Comparison of ENCODE assay signal across 19 cellular contexts in genomic region chr16:3920206-3920605, GRCh38. TPM values are rescaled to one million over a fixed set of nuclear protein-coding genes. Genes with fewer than 3 reads are reported as not detected.
DNase-seq lines count a peak whose midpoint lies in the region; ATAC-seq and TF ChIP-seq lines count a peak whose summit lies in the region.
"Had no signal": no experiment of that assay in that cellular context is flagged by ENCODE, and none has a peak within 500 bp of the region (broad histone marks: within the 10 kb centered on the region; RNA-seq: fewer than 3 reads in every experiment).

No MANE protein-coding gene starts in this region.

- H3K4me3 ChIP-seq in RWPE2 (ENCODE audit: severe bottlenecking): no peak overlapping the region
- H3K4me3 ChIP-seq in lower lobe of right lung: no peak overlapping the region
- no peak overlapping the region for H3K4me3 ChIP-seq in adrenal gland
- H3K4me3 ChIP-seq: A549, HAP-1 had no signal

- H3K27me3 Mint-ChIP-seq in activated T-cell treated with anti-CD3 and anti-CD28 coated beads, Interleukin-2, amount 50 U/mL, for 4 hours (ENCODE audit: low read depth): peaks cover 18% of the 10 kb centered on the region

- TF ChIP-seq CTCF in RWPE2 (IDR thresholded peaks at IDR 0.05; ENCODE audit: poor library complexity, severe bottlenecking) (no peak), lower lobe of right lung (IDR thresholded peaks at IDR 0.05) (no peak), adrenal gland (IDR thresholded peaks at IDR 0.05) (no peak)

- ATAC-seq in RWPE2 (ENCODE audit: low read depth) (no peak), esophagus mucosa (peak; percentile 23), lower lobe of right lung (no peak), sciatic nerve (no peak)
- no peak for ATAC-seq in activated T-cell treated with anti-CD3 and anti-CD28 coated beads, Interleukin-2, amount 50 U/mL, for 4 hours
- ATAC-seq: A549; CD8-positive, alpha-beta T cell had no signal

- no peaks in the 10 kb centered on the region for H3K4me1 Mint-ChIP-seq in activated T-cell treated with anti-CD3 and anti-CD28 coated beads, Interleukin-2, amount 50 U/mL, for 4 hours (ENCODE audit: low read depth)
- H3K4me1 Mint-ChIP-seq: CD4-positive, CD25-positive, alpha-beta regulatory T cell had no signal

- H3K4me3 Mint-ChIP-seq in activated T-cell treated with anti-CD3 and anti-CD28 coated beads, Interleukin-2, amount 50 U/mL, for 4 hours: no peak overlapping the region
- H3K4me3 Mint-ChIP-seq: CD4-positive, CD25-positive, alpha-beta regulatory T cell; CD8-positive, alpha-beta T cell; HFFc6 had no signal

- H3K27me3 ChIP-seq in RWPE2 (ENCODE audit: insufficient read depth, poor library complexity, severe bottlenecking) (no peaks in the 10 kb centered on the region), lower lobe of right lung (ENCODE audit: low read depth) (no peaks in the 10 kb centered on the region), adrenal gland (no peaks in the 10 kb centered on the region)

- no peak for TF ChIP-seq POLR2A in adrenal gland (IDR thresholded peaks at IDR 0.05)

- intact Hi-C loops in lower lobe of right lung (cut with DNase I) (no loop called here), sciatic nerve (cut with DNase I) (no loop called here), adrenal gland (cut with DNase I) (no loop called here)

- peak; percentile 48 for DNase-seq in RWPE2 (ENCODE audit: low spot score)
- peak; percentile 24 for DNase-seq in lower lobe of right lung
- peak; percentile 36 for DNase-seq in sciatic nerve (ENCODE audit: low spot score)
- DNase-seq in AG20443 (ENCODE audit: low spot score): no peak
- no peak for DNase-seq in adrenal gland
- DNase-seq in activated T-cell treated with anti-CD3 and anti-CD28 coated beads, Interleukin-2, amount 50 U/mL, for 4 hours: no peak
- DNase-seq: 8988T; ACHN; Caco-2; CD4-positive, CD25-positive, alpha-beta regulatory T cell; CD8-positive, alpha-beta T cell; DMS153; DND-41; GOT3; HFFc6 had no signal

- no peaks in the 10 kb centered on the region for H3K4me1 ChIP-seq in RWPE2 (ENCODE audit: insufficient read depth, poor library complexity, severe bottlenecking)
- no peaks in the 10 kb centered on the region for H3K4me1 ChIP-seq in lower lobe of right lung
- no peaks in the 10 kb centered on the region for H3K4me1 ChIP-seq in adrenal gland (replicated peaks in 1 of 2)
- H3K4me1 ChIP-seq: A549, Caco-2, HAP-1 had no signal

- H3K9me3 ChIP-seq in RWPE2 (ENCODE audit: severe bottlenecking): peaks cover 5% of the 10 kb centered on the region
- peaks cover 5% of the 10 kb centered on the region for H3K9me3 ChIP-seq in lower lobe of right lung
- H3K9me3 ChIP-seq in adrenal gland (replicated peaks in 1 of 3): no peaks in the 10 kb centered on the region

- 78 to 87% (median 81%) methylated on average over 3 to 8 of the region's 8 CpGs for WGBS in adrenal gland, 4 donors

- H3K27ac ChIP-seq in RWPE2 (ENCODE audit: poor library complexity, severe bottlenecking) (no peak overlapping the region), lower lobe of right lung (no peak overlapping the region), adrenal gland (no peak overlapping the region)
- H3K27ac ChIP-seq: A549, C4-2B had no signal

- no peaks in the 10 kb centered on the region for H3K36me3 Mint-ChIP-seq in activated T-cell treated with anti-CD3 and anti-CD28 coated beads, Interleukin-2, amount 50 U/mL, for 4 hours (ENCODE audit: insufficient read depth)
- H3K36me3 Mint-ChIP-seq: CD4-positive, CD25-positive, alpha-beta regulatory T cell had no signal

- H3K9me3 Mint-ChIP-seq in activated T-cell treated with anti-CD3 and anti-CD28 coated beads, Interleukin-2, amount 50 U/mL, for 4 hours: peaks cover 10% of the 10 kb centered on the region

- H3K36me3 ChIP-seq in RWPE2 (ENCODE audit: low read depth) (no peaks in the 10 kb centered on the region), lower lobe of right lung (no peaks in the 10 kb centered on the region), adrenal gland (replicated peaks in 1 of 2) (no peaks in the 10 kb centered on the region)
- H3K36me3 ChIP-seq: HAP-1 had no signal

RNA-seq across cellular contexts. Expression of gene CREBBP, which starts 39.7 kb away (rescaled TPM):
- total RNA-seq in esophagus mucosa (28.1 TPM), lower lobe of right lung (78.3 TPM), sciatic nerve (120 TPM), adrenal gland (10 to 100 TPM; 34.0 to 67.7 (median 48.6) TPM)
- 10 to 100 TPM; 13.7 to 39.7 (median 25.3) TPM for polyA plus RNA-seq in adrenal gland
- 10 to 100 TPM; 44.7 to 47.2 (median 45.3) TPM for total RNA-seq in activated T-cell treated with anti-CD3 and anti-CD28 coated beads, Interleukin-2, amount 50 U/mL, for 4 hours

Comparison
In these comparisons a context has a peak if more than half of its experiments do, and no peak if none do; other contexts are left out.
1. DNase-seq: peak in RWPE2 (single experiment), lower lobe of right lung (single experiment) and sciatic nerve (single experiment); none in AG20443 (single experiment), adrenal gland (0 of 7) and activated T-cell treated with anti-CD3 and anti-CD28 coated beads, Interleukin-2, amount 50 U/mL, for 4 hours (single experiment).